Comparison of ENCODE assay signal across 17 cellular contexts in genomic region chr15:69388259-69388658, GRCh38. TPM values are rescaled to one million over a fixed set of nuclear protein-coding genes. Genes with fewer than 3 reads are reported as not detected.
A peak's percentile ranks its signal among the peaks of the same experiment; 100 is the strongest.
DNase-seq lines count a peak whose midpoint lies in the region; ATAC-seq and TF ChIP-seq lines count a peak whose summit lies in the region.
"Had no signal": no experiment of that assay in that cellular context is flagged by ENCODE, and none has a peak within 500 bp of the region (broad histone marks: within the 10 kb centered on the region; RNA-seq: fewer than 3 reads in every experiment).

No MANE protein-coding gene starts in this region.

- no peak overlapping the region for H2BK20ac ChIP-seq in H9 (ENCODE audit: low read depth, low read length, poor library complexity, severe bottlenecking)

- no peak overlapping the region for H3K18ac ChIP-seq in H9 (ENCODE audit: insufficient read length, low read depth, low read length)

- no peak overlapping the region for H3K56ac ChIP-seq in H9 (ENCODE audit: insufficient read length, low read depth, low read length)

- H3K9me3 Mint-ChIP-seq in H9: no peaks in the 10 kb centered on the region
- H3K9me3 Mint-ChIP-seq: activated CD4-positive, alpha-beta memory T cell treated with anti-CD3 and anti-CD28 coated beads, Interleukin-2, amount 10 ng/mL, durations not matched to agents 7 days and 5 days; activated T-helper 2 cell treated with anti-CD3 and anti-CD28 coated beads, Interferon-gamma antibody, Interleukin-2, Interleukin-4, amounts not matched to agents 10 μg/mL and 5 μg/mL and 100 μg/mL, durations not matched to agents 14 hours and 24 hours and 36 hours had no signal

- H3K27ac Mint-ChIP-seq in H9: no peak overlapping the region
- H3K27ac Mint-ChIP-seq: activated CD4-positive, alpha-beta memory T cell treated with anti-CD3 and anti-CD28 coated beads, Interleukin-2, amount 10 ng/mL, durations not matched to agents 7 days and 5 days; activated T-helper 2 cell treated with anti-CD3 and anti-CD28 coated beads, Interferon-gamma antibody, Interleukin-2, Interleukin-4, amounts not matched to agents 10 μg/mL and 5 μg/mL and 100 μg/mL, durations not matched to agents 14 hours and 24 hours and 36 hours had no signal

- no peak overlapping the region for H2BK120ac ChIP-seq in H9 (ENCODE audit: low read depth, low read length, poor library complexity, severe bottlenecking)

- H2AFZ ChIP-seq in H9 (ENCODE audit: low read length): no peak overlapping the region

- 0 out of 2 replicates have a peak, but pooled peaks cover under 1% of the 10 kb centered on the region for H3K4me1 ChIP-seq in H9 (ENCODE audit: insufficient read depth, low read length)
- peaks cover 14 to 15% of the 10 kb centered on the region in 2 donors for H3K4me1 ChIP-seq in thyroid gland
- H3K4me1 ChIP-seq: BE2C, prostate gland had no signal

- no peak overlapping the region for H3K27ac ChIP-seq in H9 (ENCODE audit: insufficient read length, low read depth, low read length)
- peak overlapping the region; percentile 41 for H3K27ac ChIP-seq in VCaP
- no peak overlapping the region for H3K27ac ChIP-seq in thyroid gland
- H3K27ac ChIP-seq: prostate gland, tibial nerve had no signal

- H3K4me2 ChIP-seq in H9 (ENCODE audit: insufficient read depth, insufficient read length, low read length): no peak overlapping the region

- no peak overlapping the region for H2BK5ac ChIP-seq in H9 (ENCODE audit: insufficient read length, low read length)

- H4K8ac ChIP-seq in H9 (replicated peaks; ENCODE audit: insufficient read length, low read depth, low read length): no peak overlapping the region

- no peaks in the 10 kb centered on the region for H3K79me2 ChIP-seq in H9 (ENCODE audit: insufficient read depth, low read length)

- H3K4ac ChIP-seq in H9 (ENCODE audit: low read depth, low read length): no peak overlapping the region

- H4K20me1 ChIP-seq in H9 (ENCODE audit: control insufficient read depth, insufficient read depth, insufficient read length): no peaks in the 10 kb centered on the region

- no peak overlapping the region for H3T11ph ChIP-seq in H9 (ENCODE audit: low read length)

- no peaks in the 10 kb centered on the region for H3K36me3 ChIP-seq in thyroid gland
- H3K36me3 ChIP-seq: BE2C, prostate gland, tibial nerve had no signal

- no peaks in the 10 kb centered on the region for H3K36me3 Mint-ChIP-seq in H9 (ENCODE audit: insufficient read depth in 1 of 3, low read depth in 3 of 3)

- H3K23ac ChIP-seq in H9 (ENCODE audit: insufficient read length, low read depth, low read length): no peak overlapping the region

- no peak overlapping the region for H3K9ac ChIP-seq in H9 (ENCODE audit: extremely low read depth, insufficient read length, low read length)

- no peaks in the 10 kb centered on the region for H3K23me2 ChIP-seq in H9 (ENCODE audit: insufficient read length, low read depth, low read length, poor library complexity, severe bottlenecking)

- no peaks in the 10 kb centered on the region for H3K79me1 ChIP-seq in H9 (ENCODE audit: insufficient read depth, low read depth, low read length, poor library complexity, severe bottlenecking)

- H2AK5ac ChIP-seq in H9 (ENCODE audit: insufficient read length, low read length): no peak overlapping the region

- intact Hi-C loops in left colon (cut with DNase I, micrococcal nuclease) (no loop called here), thyroid gland (cut with DNase I) (no loop called here)

- H3K14ac ChIP-seq in H9 (ENCODE audit: insufficient read depth, low read length): peak overlapping the region; percentile 13; the same call in 1 of the 2 replicates

- H3K27me3 ChIP-seq in H9 (ENCODE audit: insufficient read depth, low read length): no peaks in the 10 kb centered on the region
- H3K27me3 ChIP-seq in thyroid gland: no peaks in the 10 kb centered on the region
- H3K27me3 ChIP-seq: BE2C, tibial nerve had no signal

- H3K4me1 Mint-ChIP-seq in H9: peaks cover 5% of the 10 kb centered on the region in 2 experiments; a peak in 2 of 4 replicates
- H3K4me1 Mint-ChIP-seq: activated CD4-positive, alpha-beta memory T cell treated with anti-CD3 and anti-CD28 coated beads, Interleukin-2, amount 10 ng/mL, durations not matched to agents 7 days and 5 days had no signal

- no peak for ATAC-seq in left colon

- TF ChIP-seq POLR2A in thyroid gland (IDR thresholded peaks at IDR 0.05): no peak

- no peak overlapping the region for H2BK12ac ChIP-seq in H9 (ENCODE audit: insufficient read length, low read depth, low read length)

- DNase-seq in AG20443 (ENCODE audit: low spot score) (peak; percentile 75), H9 (no peak), islet precursor cell (peak; percentile 64), left colon (no peak), GF-D8 (lab: John Stamatoyannopoulos, UW) (no peak), thyroid gland (no peak), HT-29 (ENCODE audit: low spot score) (no peak)
- DNase-seq: activated CD4-positive, alpha-beta memory T cell treated with anti-CD3 and anti-CD28 coated beads, Interleukin-2, amount 10 ng/mL, durations not matched to agents 7 days and 5 days; BE2C; dermis blood vessel endothelial cell; KBM-7; NCI-H1694; NCI-H526 had no signal

- H4K91ac ChIP-seq in H9 (ENCODE audit: insufficient read length, low read depth, low read length): no peak overlapping the region

- no peak overlapping the region for H2BK15ac ChIP-seq in H9 (ENCODE audit: low read depth, low read length)

- H3K27me3 Mint-ChIP-seq in H9 (ENCODE audit: low read depth): peaks cover 6% of the 10 kb centered on the region

- TF ChIP-seq CTCF in H9 (conservative IDR thresholded peaks at IDR 0.05) (no peak), VCaP (conservative IDR thresholded peaks at IDR 0.05) (no peak), thyroid gland (IDR thresholded peaks at IDR 0.05) (no peak)

- WGBS in H9 (ENCODE audit: extremely low coverage, insufficient read length, low lambda C conversion rate): no CpG with 5 or more reads among the region's 6 CpGs
- 36 to 74% methylated on average over 4 to 5 of the region's 6 CpGs for WGBS in thyroid gland, 2 donors

- H3K9me3 ChIP-seq in H9 (ENCODE audit: control insufficient read depth, low read depth, low read length) (no peaks in the 10 kb centered on the region), thyroid gland (no peaks in the 10 kb centered on the region)
- H3K9me3 ChIP-seq: BE2C, prostate gland, tibial nerve had no signal

- no peak overlapping the region for H3K4me3 ChIP-seq in thyroid gland (replicated peaks in 1 of 3)
- H3K4me3 ChIP-seq: prostate gland, tibial nerve had no signal

- H4K5ac ChIP-seq in H9 (ENCODE audit: insufficient read length, low read depth, low read length): no peak overlapping the region

- no peak overlapping the region for H3K4me3 Mint-ChIP-seq in H9
- H3K4me3 Mint-ChIP-seq: activated CD4-positive, alpha-beta memory T cell treated with anti-CD3 and anti-CD28 coated beads, Interleukin-2, amount 10 ng/mL, durations not matched to agents 7 days and 5 days had no signal

RNA-seq across cellular contexts. Expression of gene KIF23, which starts 25.9 kb away (rescaled TPM):
- total RNA-seq in H9 (2021): 55.4 and 57.2 TPM in 2 replicates
- 1 to 10 TPM; 4.0 to 8.7 TPM for total RNA-seq in left colon
- 1 to 10 TPM in 2 of 4 donors, under 1 TPM in 1, not detected in 1; 0.40 to 3.3 (median 1.2) TPM for total RNA-seq in thyroid gland
- 66.8 and 82.2 TPM in 2 replicates for total RNA-seq in HT-29 (2014; rRNA removed; shearing (Covaris generic))

Comparison
In these comparisons a context has a peak if more than half of its experiments do, and no peak if none do; other contexts are left out.
1. DNase-seq: peak in AG20443 (single experiment) and islet precursor cell (single experiment); none in H9 (single experiment), left colon (0 of 2), GF-D8 (single experiment), thyroid gland (0 of 2) and HT-29 (single experiment).